42 cellular contexts compared by ENCODE assay signal in the genomic region with DNA sequence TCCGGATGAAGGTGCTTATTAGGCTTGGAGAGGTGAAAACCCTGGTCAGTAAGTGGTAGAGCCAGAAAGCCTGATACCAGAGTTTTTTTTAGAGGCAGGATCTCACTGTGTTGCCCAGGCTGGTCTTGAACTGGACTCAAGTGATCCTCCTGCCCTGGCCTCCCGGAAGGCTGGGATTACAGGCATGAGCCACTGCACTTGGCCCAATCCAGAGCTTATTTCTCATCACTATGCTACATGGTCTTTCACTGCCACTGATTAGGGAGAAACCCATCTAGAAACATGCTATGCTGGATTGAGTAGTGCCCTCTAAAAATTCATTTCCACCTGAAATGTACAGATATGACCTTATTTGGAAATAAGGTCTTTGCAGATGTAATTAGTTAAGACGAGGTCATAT. TPM values are rescaled to one million over a fixed set of nuclear protein-coding genes. Genes with fewer than 3 reads are reported as not detected.
"Had no signal": no experiment of that assay in that cellular context is flagged by ENCODE, and none has a peak within 500 bp of the region (broad histone marks: within the 10 kb centered on the region; RNA-seq: fewer than 3 reads in every experiment).

No MANE protein-coding gene starts in this region.

- H3K4me1 Mint-ChIP-seq: activated naive CD4-positive, alpha-beta T cell treated with anti-CD3 and anti-CD28 coated beads, Interleukin-2, amount 10 ng/mL, durations not matched to agents 7 days and 5 days; activated naive CD4-positive, alpha-beta T cell treated with anti-CD3 and anti-CD28 coated beads, Interleukin-2, amount 50 U/mL, for 24 hours; activated naive CD8-positive, alpha-beta T cell treated with anti-CD3 and anti-CD28 coated beads for 36 hours; activated naive CD8-positive, alpha-beta T cell treated with anti-CD3 and anti-CD28 coated beads, Interleukin-2, amount 50 U/mL, for 24 hours had no signal

- H3K27me3 Mint-ChIP-seq: activated naive CD4-positive, alpha-beta T cell treated with anti-CD3 and anti-CD28 coated beads, Interleukin-2, amount 10 ng/mL, durations not matched to agents 7 days and 5 days; activated naive CD4-positive, alpha-beta T cell treated with anti-CD3 and anti-CD28 coated beads, Interleukin-2, amount 50 U/mL, for 24 hours; activated naive CD8-positive, alpha-beta T cell treated with anti-CD3 and anti-CD28 coated beads for 36 hours; activated naive CD8-positive, alpha-beta T cell treated with anti-CD3 and anti-CD28 coated beads, Interleukin-2, amount 50 U/mL, for 24 hours; activated T-helper 17 cell treated with anti-CD3 and anti-CD28 coated beads, Interleukin-2, amount 50 U/mL, for 72 hours; brain; central memory CD8-positive, alpha-beta T cell had no signal

- H3K27ac Mint-ChIP-seq: activated naive CD4-positive, alpha-beta T cell treated with anti-CD3 and anti-CD28 coated beads for 36 hours; activated naive CD4-positive, alpha-beta T cell treated with anti-CD3 and anti-CD28 coated beads, Interleukin-2, amount 10 ng/mL, durations not matched to agents 7 days and 5 days; activated naive CD4-positive, alpha-beta T cell treated with anti-CD3 and anti-CD28 coated beads, Interleukin-2, amount 50 U/mL, for 24 hours; activated naive CD4-positive, alpha-beta T cell treated with anti-CD3 and anti-CD28 coated beads, Interleukin-2, amount 50 U/mL, for 72 hours; activated naive CD8-positive, alpha-beta T cell; activated naive CD8-positive, alpha-beta T cell treated with anti-CD3 and anti-CD28 coated beads for 36 hours; activated naive CD8-positive, alpha-beta T cell treated with anti-CD3 and anti-CD28 coated beads, Interleukin-2, amount 10 ng/mL, durations not matched to agents 7 days and 5 days; activated naive CD8-positive, alpha-beta T cell treated with anti-CD3 and anti-CD28 coated beads, Interleukin-2, amount 50 U/mL, for 24 hours; activated T-cell treated with anti-CD3 and anti-CD28 coated beads, Interleukin-2, amount 50 U/mL, for 72 hours; activated T-helper 1 cell treated with anti-CD3 and anti-CD28 coated beads, Interleukin-12 subunit alpha, Interleukin-12 subunit beta, Interleukin-2, Interleukin-4 antibody, amounts not matched to agents 30 ng/mL and 10 ng/mL and 1 ng/mL, durations not matched to agents 14 hours and 24 hours and 36 hours; activated T-helper 17 cell treated with anti-CD3 and anti-CD28 coated beads, Interleukin-2, amount 50 U/mL, for 72 hours; activated T-helper 2 cell treated with anti-CD3 and anti-CD28 coated beads, Interferon-gamma antibody, Interleukin-2, Interleukin-4, amounts not matched to agents 10 μg/mL and 5 μg/mL and 100 μg/mL, durations not matched to agents 14 hours and 24 hours and 36 hours; brain had no signal

- H3K27me3 ChIP-seq: adrenal gland, ascending aorta, body of pancreas, brain microvascular endothelial cell, breast epithelium, cardiac muscle cell had no signal

- H3K9me3 Mint-ChIP-seq: activated naive CD4-positive, alpha-beta T cell treated with anti-CD3 and anti-CD28 coated beads, Interleukin-2, amount 10 ng/mL, durations not matched to agents 7 days and 5 days; activated naive CD4-positive, alpha-beta T cell treated with anti-CD3 and anti-CD28 coated beads, Interleukin-2, amount 50 U/mL, for 24 hours; activated naive CD8-positive, alpha-beta T cell treated with anti-CD3 and anti-CD28 coated beads, Interleukin-2, amount 10 ng/mL, durations not matched to agents 7 days and 5 days; activated T-helper 1 cell treated with anti-CD3 and anti-CD28 coated beads, Interleukin-12 subunit alpha, Interleukin-12 subunit beta, Interleukin-2, Interleukin-4 antibody, amounts not matched to agents 30 ng/mL and 10 ng/mL and 1 ng/mL, durations not matched to agents 14 hours and 24 hours and 36 hours; activated T-helper 2 cell treated with anti-CD3 and anti-CD28 coated beads, Interferon-gamma antibody, Interleukin-2, Interleukin-4, amounts not matched to agents 10 μg/mL and 5 μg/mL and 100 μg/mL, durations not matched to agents 14 hours and 24 hours and 36 hours; brain had no signal

- H3K4me3 Mint-ChIP-seq: activated naive CD4-positive, alpha-beta T cell treated with anti-CD3 and anti-CD28 coated beads for 36 hours; activated naive CD4-positive, alpha-beta T cell treated with anti-CD3 and anti-CD28 coated beads, Interleukin-2, amount 10 ng/mL, durations not matched to agents 7 days and 5 days; activated naive CD4-positive, alpha-beta T cell treated with anti-CD3 and anti-CD28 coated beads, Interleukin-2, amount 50 U/mL, for 24 hours; activated naive CD8-positive, alpha-beta T cell; activated naive CD8-positive, alpha-beta T cell treated with anti-CD3 and anti-CD28 coated beads for 36 hours; activated naive CD8-positive, alpha-beta T cell treated with anti-CD3 and anti-CD28 coated beads, Interleukin-2, amount 10 ng/mL, durations not matched to agents 7 days and 5 days; activated naive CD8-positive, alpha-beta T cell treated with anti-CD3 and anti-CD28 coated beads, Interleukin-2, amount 50 U/mL, for 24 hours; activated T-cell treated with anti-CD3 and anti-CD28 coated beads, Interleukin-2, amount 50 U/mL, for 4 hours; activated T-cell treated with anti-CD3 and anti-CD28 coated beads, Interleukin-2, amount 50 U/mL, for 72 hours; activated T-helper 1 cell treated with anti-CD3 and anti-CD28 coated beads, Interleukin-12 subunit alpha, Interleukin-12 subunit beta, Interleukin-2, Interleukin-4 antibody, amounts not matched to agents 30 ng/mL and 10 ng/mL and 1 ng/mL, durations not matched to agents 14 hours and 24 hours and 36 hours; activated T-helper 17 cell treated with anti-CD3 and anti-CD28 coated beads, Interleukin-2, amount 50 U/mL, for 72 hours; brain; central memory CD8-positive, alpha-beta T cell had no signal

- H3K4me1 ChIP-seq: adrenal gland, ascending aorta, body of pancreas, breast epithelium had no signal

- H3K9me3 ChIP-seq: adrenal gland, ascending aorta, body of pancreas, breast epithelium had no signal

- H3K36me3 ChIP-seq: brain microvascular endothelial cell, breast epithelium, cardiac muscle cell had no signal

- DNase-seq: activated effector memory CD4-positive, alpha-beta T cell treated with anti-CD3 and anti-CD28 coated beads, Interleukin-2, amount 50 U/mL, for 16 hours; activated effector memory CD4-positive, alpha-beta T cell treated with Interleukin-2 at 50 U/mL for 16 hours; activated gamma-delta T cell; activated gamma-delta T cell treated with Interleukin-2 at 50 U/mL for 16 hours; activated naive CD4-positive, alpha-beta T cell; activated naive CD4-positive, alpha-beta T cell treated with anti-CD3 and anti-CD28 coated beads for 36 hours; activated naive CD4-positive, alpha-beta T cell treated with anti-CD3 and anti-CD28 coated beads, Interleukin-2, amount 10 ng/mL, durations not matched to agents 7 days and 5 days; activated naive CD4-positive, alpha-beta T cell treated with anti-CD3 and anti-CD28 coated beads, Interleukin-2, amount 50 U/mL, for 16 hours; activated naive CD4-positive, alpha-beta T cell treated with Interleukin-2 at 50 U/mL for 16 hours; activated naive CD8-positive, alpha-beta T cell treated with anti-CD3 and anti-CD28 coated beads for 36 hours; activated naive CD8-positive, alpha-beta T cell treated with anti-CD3 and anti-CD28 coated beads, Interleukin-2, amount 10 ng/mL, durations not matched to agents 7 days and 5 days; activated naive CD8-positive, alpha-beta T cell treated with anti-CD3 and anti-CD28 coated beads, Interleukin-2, amount 50 U/mL, for 24 hours; activated T-cell treated with anti-CD3 and anti-CD28 coated beads, Interleukin-2, amount 50 U/mL, for 4 hours; activated T-cell treated with anti-CD3 and anti-CD28 coated beads, Interleukin-2, amount 50 U/mL, for 48 hours; activated T-cell treated with anti-CD3 and anti-CD28 coated beads, Interleukin-2, amount 50 U/mL, for 72 hours; adrenal gland; amniotic stem cell; amygdala; anterior cingulate cortex; aorta; body of pancreas; brain microvascular endothelial cell; caudate nucleus; central memory CD4-positive, alpha-beta T cell; cerebellar nuclear complex had no signal

- H3K4me3 ChIP-seq: adrenal gland, ascending aorta, body of pancreas, breast epithelium, cardiac muscle cell had no signal

- ATAC-seq: activated naive CD4-positive, alpha-beta T cell treated with anti-CD3 and anti-CD28 coated beads, Interleukin-2, amount 50 U/mL, for 72 hours; activated naive CD8-positive, alpha-beta T cell treated with anti-CD3 and anti-CD28 coated beads, Interleukin-2, amount 50 U/mL, for 24 hours; activated T-cell treated with anti-CD3 and anti-CD28 coated beads, Interleukin-2, amount 50 U/mL, for 4 hours; activated T-cell treated with anti-CD3 and anti-CD28 coated beads, Interleukin-2, amount 50 U/mL, for 72 hours; activated T-helper 17 cell treated with anti-CD3 and anti-CD28 coated beads, Interleukin-2, amount 50 U/mL, for 72 hours; body of pancreas had no signal

- H3K27ac ChIP-seq: adrenal gland, ascending aorta, body of pancreas, breast epithelium, cardiac muscle cell had no signal

- FAIRE-seq: astrocyte, bronchial epithelial cell, colon had no signal

RNA-seq across cellular contexts. Expression of a gene that starts 28.4 kb away (rescaled TPM):
- total RNA-seq: activated naive CD4-positive, alpha-beta T cell treated with anti-CD3 and anti-CD28 coated beads for 36 hours; activated naive CD4-positive, alpha-beta T cell treated with anti-CD3 and anti-CD28 coated beads, Interleukin-2, amount 50 U/mL, for 72 hours; activated naive CD8-positive, alpha-beta T cell treated with anti-CD3 and anti-CD28 coated beads for 36 hours; activated naive CD8-positive, alpha-beta T cell treated with anti-CD3 and anti-CD28 coated beads, Interleukin-2, amount 10 ng/mL, durations not matched to agents 7 days and 5 days; activated T-cell treated with anti-CD3 and anti-CD28 coated beads, Interleukin-2, amount 50 U/mL, for 4 hours; activated T-cell treated with anti-CD3 and anti-CD28 coated beads, Interleukin-2, amount 50 U/mL, for 72 hours; activated T-helper 1 cell treated with anti-CD3 and anti-CD28 coated beads, Interleukin-12 subunit alpha, Interleukin-12 subunit beta, Interleukin-2, Interleukin-4 antibody, amounts not matched to agents 30 ng/mL and 10 ng/mL and 1 ng/mL, durations not matched to agents 14 hours and 24 hours and 36 hours; activated T-helper 2 cell treated with anti-CD3 and anti-CD28 coated beads, Interferon-gamma antibody, Interleukin-2, Interleukin-4, amounts not matched to agents 10 μg/mL and 5 μg/mL and 100 μg/mL, durations not matched to agents 14 hours and 24 hours and 36 hours; adrenal gland; aorta; ascending aorta; astrocyte; body of pancreas; breast epithelium; bronchial epithelial cell; cardiac septum; cerebellum; chondrocyte had no signal
- polyA plus RNA-seq: adrenal gland, aorta, cardiac muscle cell had no signal
